ENCODE assay signal across 7 cellular contexts in genomic region chr6:158791456-158791855, GRCh38. TPM values are rescaled to one million over a fixed set of nuclear protein-coding genes. Genes with fewer than 3 reads are reported as not detected.
DNase-seq lines count a peak whose midpoint lies in the region; ATAC-seq and TF ChIP-seq lines count a peak whose summit lies in the region.
"Not testable (repeated sequence)": the region's sequence is repeated elsewhere in the genome, so short reads cannot be mapped to it uniquely, and the experiment has no call there.

No MANE protein-coding gene starts in this region.

- H3K36me3 Mint-ChIP-seq in Caco-2 (ENCODE audit: insufficient read depth, unreplicated experiment) (peaks cover 89% of the 10 kb centered on the region), activated B cell treated with CpG ODN at 0.5 μM for 24 hours (ENCODE audit: low read depth) (peaks cover 80% of the 10 kb centered on the region), memory B cell (peaks cover 25% of the 10 kb centered on the region), progenitor cell of endocrine pancreas (ENCODE audit: insufficient read depth) (peaks cover 23% of the 10 kb centered on the region)
- peaks cover 88% of the 10 kb centered on the region for H3K36me3 Mint-ChIP-seq in activated T-helper 17 cell treated with anti-CD3 and anti-CD28 coated beads, Interleukin-2, amount 50 U/mL, for 72 hours (ENCODE audit: low read depth)
- peaks cover 82% of the 10 kb centered on the region for H3K36me3 Mint-ChIP-seq in effector memory CD8-positive, alpha-beta T cell (ENCODE audit: insufficient read depth)

- H3K9me3 ChIP-seq in Caco-2; OCI-LY7 (ENCODE audit: low read length): not testable (repeated sequence)

- not testable (repeated sequence) for H3K4me1 Mint-ChIP-seq in Caco-2 (ENCODE audit: low read depth, unreplicated experiment)
- peaks cover 89% of the 10 kb centered on the region for H3K4me1 Mint-ChIP-seq in activated B cell treated with CpG ODN at 0.5 μM for 24 hours
- H3K4me1 Mint-ChIP-seq in activated T-helper 17 cell treated with anti-CD3 and anti-CD28 coated beads, Interleukin-2, amount 50 U/mL, for 72 hours: peaks cover 37% of the 10 kb centered on the region
- H3K4me1 Mint-ChIP-seq in effector memory CD8-positive, alpha-beta T cell (ENCODE audit: low read depth in 2 of 2): peaks cover 54 to 67% of the 10 kb centered on the region in 2 donors
- H3K4me1 Mint-ChIP-seq in memory B cell: peaks cover 56% of the 10 kb centered on the region
- H3K4me1 Mint-ChIP-seq in progenitor cell of endocrine pancreas (ENCODE audit: low read depth): peaks cover 39% of the 10 kb centered on the region

- H3K27ac Mint-ChIP-seq in Caco-2 (ENCODE audit: unreplicated experiment) (peak overlapping the region; percentile 50), activated B cell treated with CpG ODN at 0.5 μM for 24 hours (peak overlapping the region; percentile 73), memory B cell (peak overlapping the region; percentile 90), progenitor cell of endocrine pancreas (peak overlapping the region; percentile 66)
- peak overlapping the region; percentile 55 for H3K27ac Mint-ChIP-seq in activated T-helper 17 cell treated with anti-CD3 and anti-CD28 coated beads, Interleukin-2, amount 50 U/mL, for 72 hours
- peak overlapping the region; percentile 95 to 98 for H3K27ac Mint-ChIP-seq in effector memory CD8-positive, alpha-beta T cell

- H3K9me2 ChIP-seq in OCI-LY7 (ENCODE audit: insufficient read depth, low read length): not testable (repeated sequence)

- peaks cover 100% of the 10 kb centered on the region for H3K79me2 ChIP-seq in OCI-LY7 (ENCODE audit: insufficient read depth, low read depth, low read length)

- not testable (repeated sequence) for TF ChIP-seq CTCF in Caco-2 (IDR thresholded peaks at IDR 0.05; ENCODE audit: insufficient read depth in 1 of 2, low read depth in 1 of 2, low read length in 1 of 2, severe bottlenecking in 1 of 2, unreplicated experiment in 1 of 2); OCI-LY7 (conservative IDR thresholded peaks at IDR 0.05; ENCODE audit: low read length); activated B cell treated with CpG ODN at 0.5 μM for 24 hours (IDR thresholded peaks at IDR 0.05); progenitor cell of endocrine pancreas (IDR thresholded peaks at IDR 0.05; ENCODE audit: unreplicated experiment)

- peak overlapping the region; percentile 68 for H3K27ac ChIP-seq in OCI-LY7 (ENCODE audit: low read depth, low read length, poor library complexity, severe bottlenecking)

- POLR2A ChIA-PET in Caco-2 (lab: Charles Lee): not testable (repeated sequence)
- POLR2A ChIA-PET in OCI-LY7 (lab: Charles Lee): interaction anchor here (0.6 to 11.9 kb wide), 6 partner anchors 10 to 84 kb away, joined by 3 to 155 read pairs (median 6); no protein-coding TSS in a partner anchor
- POLR2A ChIA-PET in activated B cell treated with CpG ODN at 0.5 μM for 24 hours (lab: Charles Lee): interaction anchor here (1.0 to 11.8 kb wide), 5 partner anchors 19 to 78 kb away, joined by 4 to 139 read pairs (median 14); partner anchors contain the start of gene EZR

- ATAC-seq in activated B cell treated with CpG ODN at 0.5 μM for 24 hours (ENCODE audit: low read depth); activated T-helper 17 cell treated with anti-CD3 and anti-CD28 coated beads, Interleukin-2, amount 50 U/mL, for 72 hours (replicated peaks); effector memory CD8-positive, alpha-beta T cell (replicated peaks); memory B cell (ENCODE audit: low read depth): not testable (repeated sequence)

- intact Hi-C loops in Caco-2 (cut with micrococcal nuclease; ENCODE audit: unreplicated experiment): not testable (repeated sequence)
- intact Hi-C loops in OCI-LY7 (cut with micrococcal nuclease; ENCODE audit: unreplicated experiment) (loop anchor here (1.0 to 10.0 kb wide), 2 partner anchors 26 to 87 kb away; no protein-coding TSS in a partner anchor), activated B cell treated with CpG ODN at 0.5 μM for 24 hours (cut with micrococcal nuclease) (loop anchor here (10.0 kb wide), 1 partner anchor 577 kb away; no protein-coding TSS in a partner anchor)

- peaks cover 65% of the 10 kb centered on the region for H4K20me1 ChIP-seq in OCI-LY7 (ENCODE audit: insufficient read depth, low read length)

- DNase-seq in Caco-2; OCI-LY7 (ENCODE audit: low spot score); activated B cell treated with CpG ODN at 0.5 μM for 24 hours; effector memory CD8-positive, alpha-beta T cell; memory B cell (ENCODE audit: low spot score in 2 of 2); progenitor cell of endocrine pancreas (ENCODE audit: low spot score, unreplicated experiment): not testable (repeated sequence)

- H3K27me3 ChIP-seq in Caco-2 (replicated peaks; ENCODE audit: control insufficient read depth, insufficient read depth, low read length): not testable (repeated sequence)

- CTCF ChIA-PET in Caco-2 (lab: Charles Lee); OCI-LY7 (lab: Charles Lee; ENCODE audit: unreplicated experiment): not testable (repeated sequence)
- CTCF ChIA-PET in activated B cell treated with CpG ODN at 0.5 μM for 24 hours (lab: Charles Lee): interaction anchor here (1.6 to 7.0 kb wide), 4 partner anchors 28 to 181 kb away, joined by 3 to 60 read pairs (median 16); partner anchors contain the start of gene EZR

- H3K9me3 Mint-ChIP-seq in Caco-2 (ENCODE audit: unreplicated experiment); activated B cell treated with CpG ODN at 0.5 μM for 24 hours; activated T-helper 17 cell treated with anti-CD3 and anti-CD28 coated beads, Interleukin-2, amount 50 U/mL, for 72 hours; effector memory CD8-positive, alpha-beta T cell; memory B cell; progenitor cell of endocrine pancreas (ENCODE audit: low read depth): not testable (repeated sequence)

- not testable (repeated sequence) for BruUV-seq in Caco-2 (replicated peaks; lab: Mats Ljungman, UMichigan); OCI-LY7 (replicated peaks; lab: Mats Ljungman, UMichigan)

- H3K4me3 Mint-ChIP-seq in Caco-2 (ENCODE audit: unreplicated experiment); activated B cell treated with CpG ODN at 0.5 μM for 24 hours; memory B cell; progenitor cell of endocrine pancreas (ENCODE audit: low read depth): not testable (repeated sequence)
- H3K4me3 Mint-ChIP-seq in activated T-helper 17 cell treated with anti-CD3 and anti-CD28 coated beads, Interleukin-2, amount 50 U/mL, for 72 hours: peak overlapping the region; percentile 44
- H3K4me3 Mint-ChIP-seq in effector memory CD8-positive, alpha-beta T cell: peak overlapping the region in 1 of 2 donors; percentile 82

- H2AFZ ChIP-seq in OCI-LY7 (ENCODE audit: low read length): not testable (repeated sequence)

- not testable (repeated sequence) for H3K27me3 Mint-ChIP-seq in Caco-2 (ENCODE audit: insufficient read depth, unreplicated experiment); activated B cell treated with CpG ODN at 0.5 μM for 24 hours; activated T-helper 17 cell treated with anti-CD3 and anti-CD28 coated beads, Interleukin-2, amount 50 U/mL, for 72 hours; effector memory CD8-positive, alpha-beta T cell; memory B cell; progenitor cell of endocrine pancreas

- H3K4me1 ChIP-seq in Caco-2 (peaks cover 16% of the 10 kb centered on the region; the same call in 1 of the 2 replicates), OCI-LY7 (ENCODE audit: insufficient read depth, low read length, poor library complexity, severe bottlenecking) (peaks cover 78% of the 10 kb centered on the region)

- H3K36me3 ChIP-seq in Caco-2 (ENCODE audit: control insufficient read depth, insufficient read depth, low read length): not testable (repeated sequence)
- peaks cover 94% of the 10 kb centered on the region for H3K36me3 ChIP-seq in OCI-LY7 (ENCODE audit: insufficient read depth, low read length)

- not testable (repeated sequence) for H3K4me3 ChIP-seq in Caco-2 (ENCODE audit: low read depth, low read length); OCI-LY7 (ENCODE audit: low read depth, low read length, poor library complexity, severe bottlenecking)

- H3K4me2 ChIP-seq in OCI-LY7 (ENCODE audit: low read length): peak overlapping the region; percentile 48

RNA-seq across cellular contexts. Expression of gene EZR, which starts 27.7 kb away (rescaled TPM):
- total RNA-seq in Caco-2 (2022) (282 and 290 TPM in 2 replicates), OCI-LY7 (2022) (415 and 440 TPM in 2 replicates), activated B cell treated with CpG ODN at 0.5 μM for 24 hours (488 and 489 TPM in 2 replicates), progenitor cell of endocrine pancreas (258 and 274 TPM in 2 replicates)
- 268 and 360 TPM in 2 replicates for total RNA-seq in OCI-LY7 (2014; rRNA removed; shearing (Covaris generic))
- total RNA-seq in activated T-helper 17 cell treated with anti-CD3 and anti-CD28 coated beads, Interleukin-2, amount 50 U/mL, for 72 hours: 100 to 1,000 TPM; 159 to 212 TPM
